ENCODE assay signal across 1 cellular context in genomic region chr14:34450542-34450915, GRCh38.
TF ChIP-seq lines count a peak whose summit lies in the region.

No MANE protein-coding gene starts in this region.

TF ChIP-seq in HepG2, 621 proteins besides CTCF, POLR2A, EP300 and RAD21 (continues in another document):
- TF ChIP-seq, protein P1, sequence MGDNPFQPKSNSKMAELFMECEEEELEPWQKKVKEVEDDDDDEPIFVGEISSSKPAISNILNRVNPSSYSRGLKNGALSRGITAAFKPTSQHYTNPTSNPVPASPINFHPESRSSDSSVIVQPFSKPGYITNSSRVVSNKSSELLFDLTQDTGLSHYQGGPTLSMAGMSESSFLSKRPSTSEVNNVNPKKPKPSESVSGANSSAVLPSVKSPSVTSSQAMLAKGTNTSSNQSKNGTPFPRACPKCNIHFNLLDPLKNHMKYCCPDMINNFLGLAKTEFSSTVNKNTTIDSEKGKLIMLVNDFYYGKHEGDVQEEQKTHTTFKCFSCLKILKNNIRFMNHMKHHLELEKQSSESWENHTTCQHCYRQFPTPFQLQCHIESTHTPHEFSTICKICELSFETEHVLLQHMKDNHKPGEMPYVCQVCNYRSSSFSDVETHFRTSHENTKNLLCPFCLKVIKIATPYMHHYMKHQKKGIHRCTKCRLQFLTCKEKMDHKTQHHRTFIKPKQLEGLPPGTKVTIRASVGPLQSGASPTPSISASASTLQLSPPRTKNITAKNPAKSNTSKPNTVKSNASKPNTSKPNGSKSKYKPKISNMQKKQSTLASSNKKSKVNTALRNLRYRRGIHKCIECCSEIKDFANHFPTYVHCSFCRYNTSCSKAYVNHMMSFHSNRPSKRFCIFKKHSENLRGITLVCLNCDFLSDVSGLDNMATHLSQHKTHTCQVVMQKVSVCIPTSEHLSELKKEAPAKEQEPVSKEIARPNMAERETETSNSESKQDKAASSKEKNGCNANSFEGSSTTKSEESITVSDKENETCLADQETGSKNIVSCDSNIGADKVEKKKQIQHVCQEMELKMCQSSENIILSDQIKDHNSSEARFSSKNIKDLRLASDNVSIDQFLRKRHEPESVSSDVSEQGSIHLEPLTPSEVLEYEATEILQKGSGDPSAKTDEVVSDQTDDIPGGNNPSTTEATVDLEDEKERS (CRISPR knock-in tag; IDR thresholded peaks at IDR 0.05) = 0 out of 2 replicates have a peak, but pooled peaks have one; percentile 38
- TF ChIP-seq, protein P2, sequence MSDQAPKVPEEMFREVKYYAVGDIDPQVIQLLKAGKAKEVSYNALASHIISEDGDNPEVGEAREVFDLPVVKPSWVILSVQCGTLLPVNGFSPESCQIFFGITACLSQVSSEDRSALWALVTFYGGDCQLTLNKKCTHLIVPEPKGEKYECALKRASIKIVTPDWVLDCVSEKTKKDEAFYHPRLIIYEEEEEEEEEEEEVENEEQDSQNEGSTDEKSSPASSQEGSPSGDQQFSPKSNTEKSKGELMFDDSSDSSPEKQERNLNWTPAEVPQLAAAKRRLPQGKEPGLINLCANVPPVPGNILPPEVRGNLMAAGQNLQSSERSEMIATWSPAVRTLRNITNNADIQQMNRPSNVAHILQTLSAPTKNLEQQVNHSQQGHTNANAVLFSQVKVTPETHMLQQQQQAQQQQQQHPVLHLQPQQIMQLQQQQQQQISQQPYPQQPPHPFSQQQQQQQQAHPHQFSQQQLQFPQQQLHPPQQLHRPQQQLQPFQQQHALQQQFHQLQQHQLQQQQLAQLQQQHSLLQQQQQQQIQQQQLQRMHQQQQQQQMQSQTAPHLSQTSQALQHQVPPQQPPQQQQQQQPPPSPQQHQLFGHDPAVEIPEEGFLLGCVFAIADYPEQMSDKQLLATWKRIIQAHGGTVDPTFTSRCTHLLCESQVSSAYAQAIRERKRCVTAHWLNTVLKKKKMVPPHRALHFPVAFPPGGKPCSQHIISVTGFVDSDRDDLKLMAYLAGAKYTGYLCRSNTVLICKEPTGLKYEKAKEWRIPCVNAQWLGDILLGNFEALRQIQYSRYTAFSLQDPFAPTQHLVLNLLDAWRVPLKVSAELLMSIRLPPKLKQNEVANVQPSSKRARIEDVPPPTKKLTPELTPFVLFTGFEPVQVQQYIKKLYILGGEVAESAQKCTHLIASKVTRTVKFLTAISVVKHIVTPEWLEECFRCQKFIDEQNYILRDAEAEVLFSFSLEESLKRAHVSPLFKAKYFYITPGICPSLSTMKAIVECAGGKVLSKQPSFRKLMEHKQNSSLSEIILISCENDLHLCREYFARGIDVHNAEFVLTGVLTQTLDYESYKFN (CRISPR knock-in tag; conservative IDR thresholded peaks at IDR 0.05) = peak; percentile 66
- TF ChIP-seq ZSCAN12 (CRISPR knock-in tag; IDR thresholded peaks at IDR 0.05) (no peak), CREM (IDR thresholded peaks at IDR 0.05) (peak; percentile 49), CREM (CRISPR knock-in tag; IDR thresholded peaks at IDR 0.05) (no peak), SIX1 (CRISPR knock-in tag; IDR thresholded peaks at IDR 0.05; ENCODE audit: borderline replicate concordance) (0 out of 2 replicates have a peak, but pooled peaks have one; percentile 39), HNRNPH1 (optimal IDR thresholded peaks at IDR 0.05; ENCODE audit: low read depth, low read length) (no peak), ZNF333 (CRISPR knock-in tag; IDR thresholded peaks at IDR 0.05; ENCODE audit: borderline replicate concordance) (no peak), CEBPG (CRISPR knock-in tag; IDR thresholded peaks at IDR 0.05) (peak; percentile 95), MATR3 (CRISPR knock-in tag; IDR thresholded peaks at IDR 0.05) (no peak), SMAD3 (CRISPR knock-in tag; IDR thresholded peaks at IDR 0.05) (peak; percentile 75; the same call in 1 of the 2 replicates), CEBPB (IDR thresholded peaks at IDR 0.05; ENCODE audit: borderline replicate concordance, low read depth, low read length) (peak; percentile 86), TBX2 (CRISPR knock-in tag; IDR thresholded peaks at IDR 0.05; ENCODE audit: borderline replicate concordance) (0 out of 2 replicates have a peak, but pooled peaks have one; percentile 51), RARA (CRISPR knock-in tag; IDR thresholded peaks at IDR 0.05) (peak; percentile 64), LCORL (IDR thresholded peaks at IDR 0.05) (no peak), LCORL (CRISPR knock-in tag; IDR thresholded peaks at IDR 0.05) (0 out of 2 replicates have a peak, but pooled peaks have one; percentile 33), MTERF4 (CRISPR knock-in tag; IDR thresholded peaks at IDR 0.05) (no peak), ATF6 (CRISPR knock-in tag; conservative IDR thresholded peaks at IDR 0.05) (no peak), SETDB1 (CRISPR knock-in tag; IDR thresholded peaks at IDR 0.05; ENCODE audit: borderline replicate concordance) (no peak), REST (IDR thresholded peaks at IDR 0.05; ENCODE audit: borderline replicate concordance in 1 of 2, low read depth in 1 of 2, low read length in 2 of 2) (no peak), PHF5A (CRISPR knock-in tag; IDR thresholded peaks at IDR 0.05; ENCODE audit: low read depth, unreplicated experiment) (peak; percentile 50), CBX2 (IDR thresholded peaks at IDR 0.05; ENCODE audit: low read depth, low read length) (no peak), CBX2 (CRISPR knock-in tag; IDR thresholded peaks at IDR 0.05; ENCODE audit: low read depth) (no peak), ZNF598 (CRISPR knock-in tag; IDR thresholded peaks at IDR 0.05; ENCODE audit: borderline replicate concordance) (no peak), ZNF616 (CRISPR knock-in tag; IDR thresholded peaks at IDR 0.05; ENCODE audit: low read depth) (no peak), HDAC1 (CRISPR knock-in tag; IDR thresholded peaks at IDR 0.05) (peak; percentile 51), TBP (CRISPR knock-in tag; IDR thresholded peaks at IDR 0.05) (no peak), ZNF878 (CRISPR knock-in tag; IDR thresholded peaks at IDR 0.05) (peak; percentile 52; the same call in 1 of the 2 replicates), KAT8 (CRISPR knock-in tag; IDR thresholded peaks at IDR 0.05) (peak; percentile 48), AFF4 (CRISPR knock-in tag; IDR thresholded peaks at IDR 0.05) (no peak), NCOA2 (CRISPR knock-in tag; IDR thresholded peaks at IDR 0.05) (peak; percentile 76)
- TF ChIP-seq, protein P3, sequence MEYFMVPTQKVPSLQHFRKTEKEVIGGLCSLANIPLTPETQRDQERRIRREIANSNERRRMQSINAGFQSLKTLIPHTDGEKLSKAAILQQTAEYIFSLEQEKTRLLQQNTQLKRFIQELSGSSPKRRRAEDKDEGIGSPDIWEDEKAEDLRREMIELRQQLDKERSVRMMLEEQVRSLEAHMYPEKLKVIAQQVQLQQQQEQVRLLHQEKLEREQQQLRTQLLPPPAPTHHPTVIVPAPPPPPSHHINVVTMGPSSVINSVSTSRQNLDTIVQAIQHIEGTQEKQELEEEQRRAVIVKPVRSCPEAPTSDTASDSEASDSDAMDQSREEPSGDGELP (IDR thresholded peaks at IDR 0.05; ENCODE audit: borderline replicate concordance, low read depth) = 0 out of 2 replicates have a peak, but pooled peaks have one; percentile 29
- TF ChIP-seq, protein P4, sequence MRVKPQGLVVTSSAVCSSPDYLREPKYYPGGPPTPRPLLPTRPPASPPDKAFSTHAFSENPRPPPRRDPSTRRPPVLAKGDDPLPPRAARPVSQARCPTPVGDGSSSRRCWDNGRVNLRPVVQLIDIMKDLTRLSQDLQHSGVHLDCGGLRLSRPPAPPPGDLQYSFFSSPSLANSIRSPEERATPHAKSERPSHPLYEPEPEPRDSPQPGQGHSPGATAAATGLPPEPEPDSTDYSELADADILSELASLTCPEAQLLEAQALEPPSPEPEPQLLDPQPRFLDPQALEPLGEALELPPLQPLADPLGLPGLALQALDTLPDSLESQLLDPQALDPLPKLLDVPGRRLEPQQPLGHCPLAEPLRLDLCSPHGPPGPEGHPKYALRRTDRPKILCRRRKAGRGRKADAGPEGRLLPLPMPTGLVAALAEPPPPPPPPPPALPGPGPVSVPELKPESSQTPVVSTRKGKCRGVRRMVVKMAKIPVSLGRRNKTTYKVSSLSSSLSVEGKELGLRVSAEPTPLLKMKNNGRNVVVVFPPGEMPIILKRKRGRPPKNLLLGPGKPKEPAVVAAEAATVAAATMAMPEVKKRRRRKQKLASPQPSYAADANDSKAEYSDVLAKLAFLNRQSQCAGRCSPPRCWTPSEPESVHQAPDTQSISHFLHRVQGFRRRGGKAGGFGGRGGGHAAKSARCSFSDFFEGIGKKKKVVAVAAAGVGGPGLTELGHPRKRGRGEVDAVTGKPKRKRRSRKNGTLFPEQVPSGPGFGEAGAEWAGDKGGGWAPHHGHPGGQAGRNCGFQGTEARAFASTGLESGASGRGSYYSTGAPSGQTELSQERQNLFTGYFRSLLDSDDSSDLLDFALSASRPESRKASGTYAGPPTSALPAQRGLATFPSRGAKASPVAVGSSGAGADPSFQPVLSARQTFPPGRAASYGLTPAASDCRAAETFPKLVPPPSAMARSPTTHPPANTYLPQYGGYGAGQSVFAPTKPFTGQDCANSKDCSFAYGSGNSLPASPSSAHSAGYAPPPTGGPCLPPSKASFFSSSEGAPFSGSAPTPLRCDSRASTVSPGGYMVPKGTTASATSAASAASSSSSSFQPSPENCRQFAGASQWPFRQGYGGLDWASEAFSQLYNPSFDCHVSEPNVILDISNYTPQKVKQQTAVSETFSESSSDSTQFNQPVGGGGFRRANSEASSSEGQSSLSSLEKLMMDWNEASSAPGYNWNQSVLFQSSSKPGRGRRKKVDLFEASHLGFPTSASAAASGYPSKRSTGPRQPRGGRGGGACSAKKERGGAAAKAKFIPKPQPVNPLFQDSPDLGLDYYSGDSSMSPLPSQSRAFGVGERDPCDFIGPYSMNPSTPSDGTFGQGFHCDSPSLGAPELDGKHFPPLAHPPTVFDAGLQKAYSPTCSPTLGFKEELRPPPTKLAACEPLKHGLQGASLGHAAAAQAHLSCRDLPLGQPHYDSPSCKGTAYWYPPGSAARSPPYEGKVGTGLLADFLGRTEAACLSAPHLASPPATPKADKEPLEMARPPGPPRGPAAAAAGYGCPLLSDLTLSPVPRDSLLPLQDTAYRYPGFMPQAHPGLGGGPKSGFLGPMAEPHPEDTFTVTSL (CRISPR knock-in tag; IDR thresholded peaks at IDR 0.05; ENCODE audit: borderline replicate concordance) = peak; percentile 57; the same call in 1 of the 2 replicates
